22 cellular contexts compared by ENCODE assay signal in the genomic region with DNA sequence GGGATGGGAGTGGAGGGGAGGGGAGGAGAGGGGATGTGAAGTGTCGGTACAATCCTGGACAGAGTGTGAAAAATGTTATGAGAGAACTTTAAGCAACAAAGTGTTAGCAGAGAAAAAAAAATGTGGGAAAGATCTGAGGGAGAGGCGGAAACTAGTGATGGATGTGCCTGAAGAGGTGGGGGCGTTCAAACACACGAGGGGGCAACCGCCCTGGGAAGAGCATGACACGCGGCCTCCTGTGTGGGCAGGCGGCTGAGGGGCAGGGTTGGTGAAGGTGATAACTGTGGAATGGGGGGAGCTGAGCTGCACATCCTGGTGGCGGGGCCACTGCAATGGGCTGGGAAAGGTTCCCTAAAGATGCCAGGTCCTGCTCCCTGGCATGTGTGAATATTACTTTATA. TPM values are rescaled to one million over a fixed set of nuclear protein-coding genes. Genes with fewer than 3 reads are reported as not detected.
DNase-seq lines count a peak whose midpoint lies in the region; ATAC-seq and TF ChIP-seq lines count a peak whose summit lies in the region.
"Had no signal": no experiment of that assay in that cellular context is flagged by ENCODE, and none has a peak within 500 bp of the region (broad histone marks: within the 10 kb centered on the region; RNA-seq: fewer than 3 reads in every experiment).

No MANE protein-coding gene starts in this region.

- H3K4me3 Mint-ChIP-seq in nephron progenitor cell (no peak overlapping the region), progenitor cell of endocrine pancreas (ENCODE audit: low read depth) (no peak overlapping the region)
- H3K4me3 Mint-ChIP-seq: CD4-positive, CD25-positive, alpha-beta regulatory T cell; CD8-positive, alpha-beta T cell; GM23338; H9 had no signal

- H3K4me2 ChIP-seq in BLaER1 (peak overlapping the region; percentile 46; the same call in 1 of the 2 replicates), SK-N-SH (no peak overlapping the region)
- H3K4me2 ChIP-seq: A549, GM23338 had no signal

- no peak overlapping the region for H3K9ac ChIP-seq in BLaER1
- no peak overlapping the region for H3K9ac ChIP-seq in SK-N-SH

- no peaks in the 10 kb centered on the region for H3K9me2 ChIP-seq in SK-N-SH

- H3K27ac ChIP-seq in BLaER1 (no peak overlapping the region), HEK293 (ENCODE audit: extremely low read depth, low read depth, low read length) (no peak overlapping the region), SK-N-SH (ENCODE audit: low read depth in 2 of 2, low read length in 1 of 2) (no peak overlapping the region)
- H3K27ac ChIP-seq: A549, C4-2B had no signal

- DNase-seq in nephron progenitor cell (no peak), progenitor cell of endocrine pancreas (ENCODE audit: low spot score, unreplicated experiment) (no peak), SK-N-SH (no peak), Right ventricle myocardium superior (no peak), HCEC 1CT (no peak)
- DNase-seq: 8988T; ACHN; AML-193; BE2C; Caco-2; CD4-positive, CD25-positive, alpha-beta regulatory T cell; CD8-positive, alpha-beta T cell; EL; GDM1; H9 had no signal

- intact Hi-C loops in Right ventricle myocardium superior (cut with DNase I) = no loop called here

- WGBS in SK-N-SH (ENCODE audit: low lambda C conversion rate) = 88% methylated on average over 9 of the region's 9 CpGs

- no peaks in the 10 kb centered on the region for H3K79me2 ChIP-seq in SK-N-SH (ENCODE audit: insufficient read depth)

- peaks cover 88% of the 10 kb centered on the region for H3K36me3 ChIP-seq in BLaER1
- H3K36me3 ChIP-seq in HEK293 (ENCODE audit: control insufficient read depth in 2 of 2, insufficient read depth in 1 of 2, low read length in 2 of 2) = peaks cover 7 to 80% of the 10 kb centered on the region in 2 experiments; a peak in 2 of 3 replicates
- H3K36me3 ChIP-seq in SK-N-SH (replicated peaks in 1 of 2; ENCODE audit: control insufficient read depth in 1 of 2, insufficient read depth in 2 of 2, low read length in 1 of 2) = peaks cover 5 to 32% of the 10 kb centered on the region in 2 experiments

- peaks cover 10% of the 10 kb centered on the region for H3K9me3 ChIP-seq in BLaER1
- H3K9me3 ChIP-seq in HEK293 (ENCODE audit: control insufficient read depth, insufficient read depth, low read depth, low read length) = no peaks in the 10 kb centered on the region
- H3K9me3 ChIP-seq in SK-N-SH = no peaks in the 10 kb centered on the region
- H3K9me3 ChIP-seq: A549, BE2C, Caco-2 had no signal

- POLR2A ChIA-PET in HEK293 (lab: Yijun Ruan, JAX) (no interaction called here), SK-N-SH (lab: Yijun Ruan, JAX) (no interaction called here)

- H4K20me1 ChIP-seq in BLaER1 (no peaks in the 10 kb centered on the region), SK-N-SH (ENCODE audit: insufficient read depth) (no peaks in the 10 kb centered on the region)

- peaks cover 5% of the 10 kb centered on the region for H3F3A ChIP-seq in SK-N-SH (replicated peaks; ENCODE audit: insufficient read depth)

- H2AFZ ChIP-seq in SK-N-SH (ENCODE audit: low read depth) = no peak overlapping the region
- H2AFZ ChIP-seq: GM23338 had no signal

- TF ChIP-seq EP300 in SK-N-SH (IDR thresholded peaks at IDR 0.05; ENCODE audit: borderline replicate concordance in 1 of 2, low read depth in 1 of 2, low read length in 1 of 2) = no peak

- H3K4me3 ChIP-seq in BLaER1 (no peak overlapping the region), HEK293 (ENCODE audit: low read depth, low read length) (no peak overlapping the region), SK-N-SH (ENCODE audit: low read depth in 2 of 2, low read length in 1 of 2) (no peak overlapping the region)
- H3K4me3 ChIP-seq: A549, GM12878, GM23338 had no signal

- peaks cover 16% of the 10 kb centered on the region for H3K4me1 ChIP-seq in BLaER1
- no peaks in the 10 kb centered on the region for H3K4me1 ChIP-seq in HEK293 (ENCODE audit: control insufficient read depth, insufficient read depth, low read length)
- no peaks in the 10 kb centered on the region for H3K4me1 ChIP-seq in SK-N-SH (ENCODE audit: control insufficient read depth in 1 of 2, insufficient read depth in 2 of 2, low read depth in 1 of 2, low read length in 1 of 2)
- H3K4me1 ChIP-seq: A549, BE2C, Caco-2 had no signal

- no peak for TF ChIP-seq RAD21 in SK-N-SH (IDR thresholded peaks at IDR 0.05; ENCODE audit: low read length)

- peaks cover 5% of the 10 kb centered on the region for H3K4me1 Mint-ChIP-seq in nephron progenitor cell
- H3K4me1 Mint-ChIP-seq in progenitor cell of endocrine pancreas (ENCODE audit: low read depth) = peaks cover 22% of the 10 kb centered on the region
- H3K4me1 Mint-ChIP-seq: GM23338, H9 had no signal

- TF ChIP-seq CTCF in HEK293 (tag by site-specific recombination; IDR thresholded peaks at IDR 0.05) (no peak), nephron progenitor cell (IDR thresholded peaks at IDR 0.05) (no peak), progenitor cell of endocrine pancreas (IDR thresholded peaks at IDR 0.05; ENCODE audit: unreplicated experiment) (no peak), SK-N-SH (IDR thresholded peaks at IDR 0.05) (no peak)

- CTCF ChIA-PET in HEK293 (lab: Yijun Ruan, JAX) = no interaction called here
- CTCF ChIA-PET in SK-N-SH (lab: Yijun Ruan, JAX) = no interaction called here

- H3K27ac Mint-ChIP-seq in nephron progenitor cell = peak overlapping the region; percentile 74
- peak overlapping the region; percentile 22 for H3K27ac Mint-ChIP-seq in progenitor cell of endocrine pancreas
- H3K27ac Mint-ChIP-seq: CD8-positive, alpha-beta T cell; GM23338 had no signal

- ATAC-seq in Right ventricle myocardium superior (ENCODE audit: poor library complexity) = no peak
- ATAC-seq: A549; CD8-positive, alpha-beta T cell; GM12878; GM23338 had no signal

- H3K27me3 ChIP-seq in BLaER1 (no peaks in the 10 kb centered on the region), SK-N-SH (ENCODE audit: insufficient read depth) (no peaks in the 10 kb centered on the region)
- H3K27me3 ChIP-seq: BE2C had no signal

- H3K27me3 Mint-ChIP-seq in nephron progenitor cell (ENCODE audit: low read depth, poor library complexity) (no peaks in the 10 kb centered on the region), progenitor cell of endocrine pancreas (no peaks in the 10 kb centered on the region)
- H3K27me3 Mint-ChIP-seq: CD4-positive, CD25-positive, alpha-beta regulatory T cell had no signal

- H3K36me3 Mint-ChIP-seq in nephron progenitor cell (ENCODE audit: low read depth) = peaks cover 69% of the 10 kb centered on the region
- peaks cover 41% of the 10 kb centered on the region for H3K36me3 Mint-ChIP-seq in progenitor cell of endocrine pancreas (ENCODE audit: insufficient read depth)
- H3K36me3 Mint-ChIP-seq: CD4-positive, CD25-positive, alpha-beta regulatory T cell; CD8-positive, alpha-beta T cell had no signal

- H3K9me3 Mint-ChIP-seq in nephron progenitor cell (no peaks in the 10 kb centered on the region), progenitor cell of endocrine pancreas (ENCODE audit: low read depth) (peaks cover 8% of the 10 kb centered on the region)
- H3K9me3 Mint-ChIP-seq: CD4-positive, CD25-positive, alpha-beta regulatory T cell; CD8-positive, alpha-beta T cell; GM23338; H9 had no signal

TF ChIP-seq in SK-N-SH, 30 proteins besides CTCF, POLR2A, EP300 and RAD21:
- TF ChIP-seq, protein P1, sequence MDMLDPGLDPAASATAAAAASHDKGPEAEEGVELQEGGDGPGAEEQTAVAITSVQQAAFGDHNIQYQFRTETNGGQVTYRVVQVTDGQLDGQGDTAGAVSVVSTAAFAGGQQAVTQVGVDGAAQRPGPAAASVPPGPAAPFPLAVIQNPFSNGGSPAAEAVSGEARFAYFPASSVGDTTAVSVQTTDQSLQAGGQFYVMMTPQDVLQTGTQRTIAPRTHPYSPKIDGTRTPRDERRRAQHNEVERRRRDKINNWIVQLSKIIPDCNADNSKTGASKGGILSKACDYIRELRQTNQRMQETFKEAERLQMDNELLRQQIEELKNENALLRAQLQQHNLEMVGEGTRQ (IDR thresholded peaks at IDR 0.05; ENCODE audit: borderline replicate concordance, low read depth, low read length) = no peak
- TF ChIP-seq SMC3 (IDR thresholded peaks at IDR 0.05; ENCODE audit: low read depth, low read length) = no peak
- no peak for TF ChIP-seq RXRA (IDR thresholded peaks at IDR 0.05; ENCODE audit: borderline replicate concordance, low read depth)
- TF ChIP-seq, protein P2, sequence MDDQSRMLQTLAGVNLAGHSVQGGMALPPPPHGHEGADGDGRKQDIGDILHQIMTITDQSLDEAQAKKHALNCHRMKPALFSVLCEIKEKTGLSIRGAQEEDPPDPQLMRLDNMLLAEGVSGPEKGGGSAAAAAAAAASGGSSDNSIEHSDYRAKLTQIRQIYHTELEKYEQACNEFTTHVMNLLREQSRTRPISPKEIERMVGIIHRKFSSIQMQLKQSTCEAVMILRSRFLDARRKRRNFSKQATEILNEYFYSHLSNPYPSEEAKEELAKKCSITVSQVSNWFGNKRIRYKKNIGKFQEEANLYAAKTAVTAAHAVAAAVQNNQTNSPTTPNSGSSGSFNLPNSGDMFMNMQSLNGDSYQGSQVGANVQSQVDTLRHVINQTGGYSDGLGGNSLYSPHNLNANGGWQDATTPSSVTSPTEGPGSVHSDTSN (IDR thresholded peaks at IDR 0.05) = no peak
- no peak for TF ChIP-seq GATA2 (CRISPR knock-in tag; IDR thresholded peaks at IDR 0.05)

RNA-seq across cellular contexts. Expression of a gene that starts 30.1 kb away (rescaled TPM):
- total RNA-seq in progenitor cell of endocrine pancreas (75.2 and 85.3 TPM in 2 replicates), Right ventricle myocardium superior (8.4 TPM)
- 13.5 and 19.3 TPM in 2 replicates for polyA plus RNA-seq in SK-N-SH (2012; rRNA removed)
- 6.3 and 10.2 TPM in 2 replicates for polyA plus RNA-seq in SK-N-SH (2012; cell fraction: cytosol; rRNA removed)
- 49.5 and 52.7 TPM in 2 replicates for polyA plus RNA-seq in SK-N-SH (2012; cell fraction: nucleus; rRNA removed)

RNA-seq across cellular contexts. Expression of a gene that starts 30.4 kb away (rescaled TPM):
- 58.3 and 61.3 TPM in 2 replicates for total RNA-seq in progenitor cell of endocrine pancreas
- polyA plus RNA-seq in SK-N-SH (2012; rRNA removed) = 7.6 and 9.5 TPM in 2 replicates
- polyA plus RNA-seq in SK-N-SH (2012; cell fraction: cytosol; rRNA removed) = 4.7 and 6.0 TPM in 2 replicates
- 27.1 and 29.5 TPM in 2 replicates for polyA plus RNA-seq in SK-N-SH (2012; cell fraction: nucleus; rRNA removed)
- 10.0 TPM for total RNA-seq in Right ventricle myocardium superior

RNA-seq across cellular contexts. Expression of a gene that starts 48.3 kb away (rescaled TPM):
- total RNA-seq in progenitor cell of endocrine pancreas = not detected in 2 replicates
- 2.1 and 2.3 TPM in 2 replicates for polyA plus RNA-seq in SK-N-SH (2012; rRNA removed)
- 0.85 and 1.4 TPM in 2 replicates for polyA plus RNA-seq in SK-N-SH (2012; cell fraction: cytosol; rRNA removed)
- 1.4 and 1.5 TPM in 2 replicates for polyA plus RNA-seq in SK-N-SH (2012; cell fraction: nucleus; rRNA removed)
- total RNA-seq in Right ventricle myocardium superior = 28.9 TPM
- total RNA-seq: Caco-2, H4, H9 had no signal
- polyA plus RNA-seq: A549 had no signal

Comparison
In these comparisons a context has a peak if more than half of its experiments do, and no peak if none do; other contexts are left out.
1. RNA of a gene that starts 48.3 kb away (total RNA-seq): 28.9 TPM in Right ventricle myocardium superior (single experiment); not detected in progenitor cell of endocrine pancreas; every median in the first group is over 10 times any median in the second.